14 cellular contexts compared by ENCODE assay signal in genomic region chr10:101006593-101007098, GRCh38. TPM values are rescaled to one million over a fixed set of nuclear protein-coding genes. Genes with fewer than 3 reads are reported as not detected.
DNase-seq lines count a peak whose midpoint lies in the region; ATAC-seq, FAIRE-seq and TF ChIP-seq lines count a peak whose summit lies in the region.
"Had no signal": no experiment of that assay in that cellular context is flagged by ENCODE, and none has a peak within 500 bp of the region (broad histone marks: within the 10 kb centered on the region; RNA-seq: fewer than 3 reads in every experiment).

No MANE protein-coding gene starts in this region.

- no peak for TF ChIP-seq POLR2A in HepG2 (IDR thresholded peaks at IDR 0.05; ENCODE audit: insufficient read depth in 1 of 2, low read depth in 2 of 2, low read length in 2 of 2)
- TF ChIP-seq POLR2A in right lobe of liver (IDR thresholded peaks at IDR 0.05): no peak

- POLR2A ChIA-PET in HepG2 (lab: Yijun Ruan, JAX): interaction anchor here (0.9 to 7.1 kb wide), 3 partner anchors 7 to 37 kb away, joined by 3 to 124 read pairs (median 3); partner anchors contain the start of genes LZTS2, MRPL43 and TWNK
- POLR2A ChIA-PET in CD8-positive, alpha-beta T cell (lab: Charles Lee): interaction anchor here (2.0 kb wide), 1 partner anchor 9 kb away, joined by 9 read pairs; no protein-coding TSS in a partner anchor

- peaks cover 17 to 43% of the 10 kb centered on the region in 2 experiments; a peak in 4 of 5 replicates for H3K36me3 ChIP-seq in HepG2 (replicated peaks in 1 of 2; ENCODE audit: control insufficient read depth in 1 of 2, insufficient read depth in 2 of 2, low read length in 2 of 2)
- no peaks in the 10 kb centered on the region for H3K36me3 ChIP-seq in right lobe of liver
- peaks cover 43% of the 10 kb centered on the region for H3K36me3 ChIP-seq in osteoblast (ENCODE audit: insufficient read depth, low read length)
- H3K36me3 ChIP-seq in CD8-positive, alpha-beta T cell (ENCODE audit: insufficient read depth, low read length): no peaks in the 10 kb centered on the region

- FAIRE-seq in HepG2 (lab: Jason Lieb, UNC): no peak
- no peak for FAIRE-seq in RCC 7860 (lab: Jason Lieb, UNC)
- FAIRE-seq: HTR-8/SVneo had no signal

- no peak overlapping the region for H3K4me3 Mint-ChIP-seq in CD8-positive, alpha-beta T cell

- H2AFZ ChIP-seq in HepG2 (ENCODE audit: low read length) (no peak overlapping the region), osteoblast (ENCODE audit: low read length) (no peak overlapping the region)
- H2AFZ ChIP-seq: GM23248, parathyroid adenoma had no signal

- H3K27me3 ChIP-seq in HepG2 (ENCODE audit: control insufficient read depth in 1 of 2, insufficient read depth in 2 of 2, low read length in 2 of 2): no peaks in the 10 kb centered on the region
- H3K27me3 ChIP-seq in right lobe of liver: no peaks in the 10 kb centered on the region
- H3K27me3 ChIP-seq in osteoblast (ENCODE audit: insufficient read depth, low read length): no peaks in the 10 kb centered on the region
- no peaks in the 10 kb centered on the region for H3K27me3 ChIP-seq in CD8-positive, alpha-beta T cell (ENCODE audit: insufficient read depth, low read length)

- TF ChIP-seq EP300 in HepG2 (IDR thresholded peaks at IDR 0.05; ENCODE audit: low read depth in 2 of 2, low read length in 2 of 2): no peak
- no peak for TF ChIP-seq EP300 in HepG2 (CRISPR knock-in tag; IDR thresholded peaks at IDR 0.05; ENCODE audit: borderline replicate concordance)

- intact Hi-C loops in HepG2 (cut with micrococcal nuclease; ENCODE audit: unreplicated experiment) (no loop called here), right lobe of liver (cut with DNase I) (loop anchor here in 1 of 2 donors (10.0 kb wide), 1 partner anchor 342 kb away; no protein-coding TSS in a partner anchor)
- intact Hi-C loops in CD8-positive, alpha-beta T cell (cut with DNase I, micrococcal nuclease): no loop called here

- DNase-seq in HepG2 (ENCODE audit: low spot score) (no peak), right lobe of liver (no peak), cerebellar cortex (ENCODE audit: low spot score) (peak; percentile 71), osteoblast (ENCODE audit: insufficient read length, low spot score, missing footprints) (peak; percentile 71), inferior parietal cortex (ENCODE audit: extremely low spot score) (no peak), RCC 7860 (ENCODE audit: low spot score) (no peak)
- no peak for DNase-seq in CD8-positive, alpha-beta T cell
- DNase-seq in stimulated activated CD4-positive, alpha-beta T cell treated with anti-CD3 and anti-CD28 coated beads, Interleukin-4, amount 100 ng/mL, for 24 hours: no peak
- DNase-seq: activated naive CD4-positive, alpha-beta T cell; effector CD4-positive, alpha-beta T cell; GM23248; RPMI8226 had no signal

- peaks cover 53% of the 10 kb centered on the region for H3K4me1 ChIP-seq in HepG2 (ENCODE audit: insufficient read depth, low read length)
- no peaks in the 10 kb centered on the region for H3K4me1 ChIP-seq in right lobe of liver
- peaks cover 18% of the 10 kb centered on the region for H3K4me1 ChIP-seq in osteoblast (ENCODE audit: insufficient read depth, low read length)
- H3K4me1 ChIP-seq in CD8-positive, alpha-beta T cell (ENCODE audit: insufficient read depth, low read length): no peaks in the 10 kb centered on the region

- in situ Hi-C loops in HepG2 (cut with HindIII; ENCODE audit: extremely low pct_ligation_motif_present, low pct_unique_long_range_greater_than_20kb): no loop called here

- H4K20me1 ChIP-seq in HepG2 (ENCODE audit: insufficient read depth, low read length): no peaks in the 10 kb centered on the region; the same call in 1 of the 2 replicates
- H4K20me1 ChIP-seq in osteoblast (ENCODE audit: insufficient read depth, low read length): peaks cover 42% of the 10 kb centered on the region

- no peak overlapping the region for H3K9ac ChIP-seq in HepG2 (ENCODE audit: insufficient read depth, low read depth, low read length)
- H3K9ac ChIP-seq: parathyroid adenoma had no signal

- H3K4me2 ChIP-seq in HepG2 (ENCODE audit: low read depth, low read length) (no peak overlapping the region), osteoblast (ENCODE audit: insufficient read depth, low read length) (no peak overlapping the region)

- no peaks in the 10 kb centered on the region for H3K9me3 Mint-ChIP-seq in CD8-positive, alpha-beta T cell

- H3K36me3 Mint-ChIP-seq in CD8-positive, alpha-beta T cell: peaks cover 16% of the 10 kb centered on the region

- H3K27ac Mint-ChIP-seq in CD8-positive, alpha-beta T cell: no peak overlapping the region

- TF ChIP-seq RAD21 in HepG2 (CRISPR knock-in tag; IDR thresholded peaks at IDR 0.05): no peak

- H3K9me3 ChIP-seq in HepG2 (ENCODE audit: low read length): no peaks in the 10 kb centered on the region
- H3K9me3 ChIP-seq in right lobe of liver: no peaks in the 10 kb centered on the region
- no peaks in the 10 kb centered on the region for H3K9me3 ChIP-seq in osteoblast (ENCODE audit: low read depth, low read length)
- no peaks in the 10 kb centered on the region for H3K9me3 ChIP-seq in CD8-positive, alpha-beta T cell (ENCODE audit: low read length)

- ATAC-seq in HepG2: no peak
- ATAC-seq in right lobe of liver: no peak
- ATAC-seq in CD8-positive, alpha-beta T cell: no peak

- H3K4me3 ChIP-seq in HepG2 (replicated peaks in 1 of 3; ENCODE audit: insufficient read depth in 1 of 3, low read depth in 2 of 3, low read length in 3 of 3) (no peak overlapping the region), right lobe of liver (no peak overlapping the region), osteoblast (ENCODE audit: insufficient read depth, low read length) (no peak overlapping the region)
- no peak overlapping the region for H3K4me3 ChIP-seq in CD8-positive, alpha-beta T cell (ENCODE audit: low read depth, low read length)
- H3K4me3 ChIP-seq: GM23248 had no signal

- no peak for TF ChIP-seq CTCF in HepG2 (CRISPR knock-in tag; IDR thresholded peaks at IDR 0.05)
- TF ChIP-seq CTCF in right lobe of liver (IDR thresholded peaks at IDR 0.05): no peak
- no peak for TF ChIP-seq CTCF in osteoblast (IDR thresholded peaks at IDR 0.05; ENCODE audit: extremely low read depth, low read depth, low read length)
- TF ChIP-seq CTCF in CD8-positive, alpha-beta T cell (IDR thresholded peaks at IDR 0.05): no peak

- CTCF ChIA-PET in HepG2 (lab: Yijun Ruan, JAX; ENCODE audit: low intra/inter-chr PET ratio, low total read pairs): no interaction called here
- CTCF ChIA-PET in CD8-positive, alpha-beta T cell (lab: Charles Lee): interaction anchor here (1.0 to 20.9 kb wide), 3 partner anchors 9 to 54 kb away, joined by 3 to 222 read pairs (median 24); no protein-coding TSS in a partner anchor

- no peaks in the 10 kb centered on the region for H3K27me3 Mint-ChIP-seq in CD8-positive, alpha-beta T cell (ENCODE audit: low read depth)

- no peaks in the 10 kb centered on the region for H3K4me1 Mint-ChIP-seq in CD8-positive, alpha-beta T cell (ENCODE audit: low read depth)

- H3K79me2 ChIP-seq in HepG2 (ENCODE audit: insufficient read depth, low read length): peaks cover 8% of the 10 kb centered on the region
- H3K79me2 ChIP-seq in osteoblast (ENCODE audit: insufficient read depth, low read length): peaks cover 43% of the 10 kb centered on the region

- peak overlapping the region; percentile 36 for H3K27ac ChIP-seq in HepG2 (ENCODE audit: extremely low read length, insufficient read depth, low read length)
- H3K27ac ChIP-seq in right lobe of liver: no peak overlapping the region
- no peak overlapping the region for H3K27ac ChIP-seq in osteoblast (ENCODE audit: low read depth, low read length)
- no peak overlapping the region for H3K27ac ChIP-seq in CD8-positive, alpha-beta T cell (ENCODE audit: low read depth, low read length)
- H3K27ac ChIP-seq: GM23248, parathyroid adenoma had no signal

- WGBS in HepG2 (ENCODE audit: low lambda C conversion rate): 94% methylated on average over 23 of the region's 33 CpGs
- WGBS in right lobe of liver (ENCODE audit: insufficient coverage, low coverage, low lambda C conversion rate, missing lambda C conversion rate): 80% methylated on average over 18 of the region's 33 CpGs

- TSS peak; percentile 29 for BruUV-seq in HepG2 (replicated peaks; lab: Mats Ljungman, UMichigan)

RNA-seq across cellular contexts. Expression of gene LZTS2, which starts 7.0 kb away (rescaled TPM):
- total RNA-seq in HepG2 (2016; rRNA removed; fragmentation: Illumina TruSeq; extraction: Trizol): 60.7 and 65.6 TPM in 2 replicates
- 18.8 and 19.1 TPM in 2 replicates for total RNA-seq in HepG2 (2016; cell fraction: cytosol; rRNA removed; fragmentation: Illumina TruSeq; extraction: Trizol; ENCODE audit: low read depth)
- 46.9 and 70.8 TPM in 2 replicates for total RNA-seq in HepG2 (2016; cell fraction: insoluble cytoplasmic fraction; rRNA removed; fragmentation: Illumina TruSeq; extraction: Trizol)
- total RNA-seq in HepG2 (2016; cell fraction: membrane; rRNA removed; fragmentation: Illumina TruSeq; extraction: Trizol): 50.4 and 56.7 TPM in 2 replicates
- total RNA-seq in HepG2 (2016; cell fraction: nucleus; rRNA removed; fragmentation: Illumina TruSeq; extraction: Trizol): 40.4 and 47.3 TPM in 2 replicates
- 43.6 and 59.7 TPM in 2 replicates for polyA plus RNA-seq in HepG2 (2011; rRNA removed)
- polyA plus RNA-seq in HepG2 (2011; cell fraction: cytosol; rRNA removed): 25.3 and 50.1 TPM in 2 replicates
- polyA plus RNA-seq in HepG2 (2011; cell fraction: nucleus; rRNA removed): 161 and 196 TPM in 2 replicates
- 24.4 and 29.3 TPM in 2 replicates for polyA plus RNA-seq in HepG2 (2012)
- polyA plus RNA-seq in HepG2 (2016; cell fraction: cytosol; fragmentation: Illumina TruSeq; extraction: Trizol; ENCODE audit: low read depth): 14.3 and 15.4 TPM in 2 replicates
- polyA plus RNA-seq in HepG2 (2016; cell fraction: insoluble cytoplasmic fraction; fragmentation: Illumina TruSeq; extraction: Trizol; ENCODE audit: low read depth): 44.9 and 56.6 TPM in 2 replicates
- 34.1 and 38.8 TPM in 2 replicates for polyA plus RNA-seq in HepG2 (2016; cell fraction: membrane; fragmentation: Illumina TruSeq; extraction: Trizol; ENCODE audit: low read depth)
- 112 and 124 TPM in 2 replicates for polyA plus RNA-seq in HepG2 (2016; cell fraction: nucleus; fragmentation: Illumina TruSeq; extraction: Trizol; ENCODE audit: insufficient read depth, low read depth)
- 19.0 and 76.7 TPM in 2 replicates for polyA minus RNA-seq in HepG2 (2011; rRNA and poly(A)+ RNA removed; ENCODE audit: low replicate concordance)
- 27.9 and 32.8 TPM in 2 replicates for polyA minus RNA-seq in HepG2 (2011; cell fraction: cytosol; rRNA and poly(A)+ RNA removed)
- 19.3 and 19.8 TPM in 2 replicates for polyA minus RNA-seq in HepG2 (2011; cell fraction: nucleus; rRNA and poly(A)+ RNA removed)
- 10 to 100 TPM in 3 of 6 experiments, 1 to 10 TPM in 3; 5.6 to 17.5 (median 11.0) TPM for total RNA-seq in right lobe of liver
- 117 and 127 TPM in 2 replicates for total RNA-seq in osteoblast
- total RNA-seq in CD8-positive, alpha-beta T cell: 10 to 100 TPM in 1 of 2 experiments, 1 to 10 TPM in 1; 9.2 to 10.5 TPM

RNA-seq across cellular contexts. Expression of gene TWNK, which starts 19.3 kb away (rescaled TPM):
- total RNA-seq in HepG2 (2016; rRNA removed; fragmentation: Illumina TruSeq; extraction: Trizol) (16.5 and 21.9 TPM in 2 replicates), right lobe of liver (1 to 10 TPM; 2.9 to 8.4 (median 4.6) TPM), osteoblast (3.2 and 3.3 TPM in 2 replicates)
- 3.7 and 4.5 TPM in 2 replicates for total RNA-seq in HepG2 (2016; cell fraction: cytosol; rRNA removed; fragmentation: Illumina TruSeq; extraction: Trizol; ENCODE audit: low read depth)
- total RNA-seq in HepG2 (2016; cell fraction: insoluble cytoplasmic fraction; rRNA removed; fragmentation: Illumina TruSeq; extraction: Trizol): 18.6 and 19.4 TPM in 2 replicates
- total RNA-seq in HepG2 (2016; cell fraction: membrane; rRNA removed; fragmentation: Illumina TruSeq; extraction: Trizol): 11.4 and 11.5 TPM in 2 replicates
- 13.4 and 14.8 TPM in 2 replicates for total RNA-seq in HepG2 (2016; cell fraction: nucleus; rRNA removed; fragmentation: Illumina TruSeq; extraction: Trizol)
- 10.7 and 14.1 TPM in 2 replicates for polyA plus RNA-seq in HepG2 (2011; rRNA removed)
- 10.2 and 12.5 TPM in 2 replicates for polyA plus RNA-seq in HepG2 (2011; cell fraction: cytosol; rRNA removed)
- 17.6 and 19.3 TPM in 2 replicates for polyA plus RNA-seq in HepG2 (2011; cell fraction: nucleus; rRNA removed)
- polyA plus RNA-seq in HepG2 (2012): 16.5 and 20.2 TPM in 2 replicates
- polyA plus RNA-seq in HepG2 (2016; cell fraction: cytosol; fragmentation: Illumina TruSeq; extraction: Trizol; ENCODE audit: low read depth): 2.6 and 3.0 TPM in 2 replicates
- 22.1 and 23.7 TPM in 2 replicates for polyA plus RNA-seq in HepG2 (2016; cell fraction: insoluble cytoplasmic fraction; fragmentation: Illumina TruSeq; extraction: Trizol; ENCODE audit: low read depth)
- 8.2 and 8.4 TPM in 2 replicates for polyA plus RNA-seq in HepG2 (2016; cell fraction: membrane; fragmentation: Illumina TruSeq; extraction: Trizol; ENCODE audit: low read depth)
- polyA plus RNA-seq in HepG2 (2016; cell fraction: nucleus; fragmentation: Illumina TruSeq; extraction: Trizol; ENCODE audit: insufficient read depth, low read depth): 39.8 and 46.5 TPM in 2 replicates
- polyA minus RNA-seq in HepG2 (2011; rRNA and poly(A)+ RNA removed; ENCODE audit: low replicate concordance): 12.7 and 32.5 TPM in 2 replicates
- 4.7 and 5.5 TPM in 2 replicates for polyA minus RNA-seq in HepG2 (2011; cell fraction: cytosol; rRNA and poly(A)+ RNA removed)
- 14.2 and 14.9 TPM in 2 replicates for polyA minus RNA-seq in HepG2 (2011; cell fraction: nucleus; rRNA and poly(A)+ RNA removed)
- 1 to 10 TPM; 4.6 to 4.7 TPM for total RNA-seq in CD8-positive, alpha-beta T cell

RNA-seq across cellular contexts. Expression of gene MRPL43, which starts 19.3 kb away (rescaled TPM):
- total RNA-seq in HepG2 (2016; rRNA removed; fragmentation: Illumina TruSeq; extraction: Trizol) (68.8 and 71.0 TPM in 2 replicates), right lobe of liver (10 to 100 TPM; 37.0 to 73.5 (median 45.0) TPM), osteoblast (48.5 and 55.7 TPM in 2 replicates)
- total RNA-seq in HepG2 (2016; cell fraction: cytosol; rRNA removed; fragmentation: Illumina TruSeq; extraction: Trizol; ENCODE audit: low read depth): 32.4 and 32.8 TPM in 2 replicates
- 65.7 and 69.8 TPM in 2 replicates for total RNA-seq in HepG2 (2016; cell fraction: insoluble cytoplasmic fraction; rRNA removed; fragmentation: Illumina TruSeq; extraction: Trizol)
- 46.1 and 51.6 TPM in 2 replicates for total RNA-seq in HepG2 (2016; cell fraction: membrane; rRNA removed; fragmentation: Illumina TruSeq; extraction: Trizol)
- 31.2 and 37.2 TPM in 2 replicates for total RNA-seq in HepG2 (2016; cell fraction: nucleus; rRNA removed; fragmentation: Illumina TruSeq; extraction: Trizol)
- polyA plus RNA-seq in HepG2 (2011; rRNA removed): 73.7 and 79.1 TPM in 2 replicates
- 71.0 and 107 TPM in 2 replicates for polyA plus RNA-seq in HepG2 (2011; cell fraction: cytosol; rRNA removed)
- 91.9 and 106 TPM in 2 replicates for polyA plus RNA-seq in HepG2 (2011; cell fraction: nucleus; rRNA removed)
- polyA plus RNA-seq in HepG2 (2012): 53.0 and 55.5 TPM in 2 replicates
- 35.2 and 41.6 TPM in 2 replicates for polyA plus RNA-seq in HepG2 (2016; cell fraction: cytosol; fragmentation: Illumina TruSeq; extraction: Trizol; ENCODE audit: low read depth)
- polyA plus RNA-seq in HepG2 (2016; cell fraction: insoluble cytoplasmic fraction; fragmentation: Illumina TruSeq; extraction: Trizol; ENCODE audit: low read depth): 87.4 and 92.0 TPM in 2 replicates
- polyA plus RNA-seq in HepG2 (2016; cell fraction: membrane; fragmentation: Illumina TruSeq; extraction: Trizol; ENCODE audit: low read depth): 50.3 and 58.0 TPM in 2 replicates
- polyA plus RNA-seq in HepG2 (2016; cell fraction: nucleus; fragmentation: Illumina TruSeq; extraction: Trizol; ENCODE audit: insufficient read depth, low read depth): 72.1 and 80.1 TPM in 2 replicates
- 42.1 and 55.4 TPM in 2 replicates for polyA minus RNA-seq in HepG2 (2011; rRNA and poly(A)+ RNA removed; ENCODE audit: low replicate concordance)
- 21.1 and 28.5 TPM in 2 replicates for polyA minus RNA-seq in HepG2 (2011; cell fraction: cytosol; rRNA and poly(A)+ RNA removed)
- 14.3 and 15.8 TPM in 2 replicates for polyA minus RNA-seq in HepG2 (2011; cell fraction: nucleus; rRNA and poly(A)+ RNA removed)
- total RNA-seq in CD8-positive, alpha-beta T cell: 10 to 100 TPM; 28.3 to 28.4 TPM

RNA-seq across cellular contexts. Expression of gene PDZD7, which starts 24.3 kb away (rescaled TPM):
- total RNA-seq in HepG2 (2016; rRNA removed; fragmentation: Illumina TruSeq; extraction: Trizol) (0.60 and 0.73 TPM in 2 replicates), right lobe of liver (under 1 TPM in 5 of 6 experiments, not detected in 1; 0.15 to 0.50 (median 0.20) TPM), osteoblast (0.72 and 1.2 TPM in 2 replicates)
- total RNA-seq in HepG2 (2016; cell fraction: cytosol; rRNA removed; fragmentation: Illumina TruSeq; extraction: Trizol; ENCODE audit: low read depth): 0.51 and 0.62 TPM in 2 replicates
- total RNA-seq in HepG2 (2016; cell fraction: insoluble cytoplasmic fraction; rRNA removed; fragmentation: Illumina TruSeq; extraction: Trizol): 0.42 and 1.1 TPM in 2 replicates
- total RNA-seq in HepG2 (2016; cell fraction: membrane; rRNA removed; fragmentation: Illumina TruSeq; extraction: Trizol): 0.40 and 0.65 TPM in 2 replicates
- 1.1 and 1.3 TPM in 2 replicates for total RNA-seq in HepG2 (2016; cell fraction: nucleus; rRNA removed; fragmentation: Illumina TruSeq; extraction: Trizol)
- 0.58 and 0.78 TPM in 2 replicates for polyA plus RNA-seq in HepG2 (2011; rRNA removed)
- 0.42 TPM in 2 replicates for polyA plus RNA-seq in HepG2 (2011; cell fraction: cytosol; rRNA removed)
- polyA plus RNA-seq in HepG2 (2011; cell fraction: nucleus; rRNA removed): 3.9 and 4.2 TPM in 2 replicates
- 1.4 and 1.9 TPM in 2 replicates for polyA plus RNA-seq in HepG2 (2012)
- 0.14 and 0.16 TPM in 2 replicates for polyA plus RNA-seq in HepG2 (2016; cell fraction: cytosol; fragmentation: Illumina TruSeq; extraction: Trizol; ENCODE audit: low read depth)
- polyA plus RNA-seq in HepG2 (2016; cell fraction: insoluble cytoplasmic fraction; fragmentation: Illumina TruSeq; extraction: Trizol; ENCODE audit: low read depth): 0.49 and 0.68 TPM in 2 replicates
- polyA plus RNA-seq in HepG2 (2016; cell fraction: membrane; fragmentation: Illumina TruSeq; extraction: Trizol; ENCODE audit: low read depth): 0.29 and 0.30 TPM in 2 replicates
- 1.2 and 1.4 TPM in 2 replicates for polyA plus RNA-seq in HepG2 (2016; cell fraction: nucleus; fragmentation: Illumina TruSeq; extraction: Trizol; ENCODE audit: insufficient read depth, low read depth)
- 1.4 and 3.3 TPM in 2 replicates for polyA minus RNA-seq in HepG2 (2011; rRNA and poly(A)+ RNA removed; ENCODE audit: low replicate concordance)
- 0.49 TPM in 1 of 2 replicates, not detected in the other for polyA minus RNA-seq in HepG2 (2011; cell fraction: cytosol; rRNA and poly(A)+ RNA removed)
- polyA minus RNA-seq in HepG2 (2011; cell fraction: nucleus; rRNA and poly(A)+ RNA removed): 1.2 and 1.3 TPM in 2 replicates
- 1 to 10 TPM in 1 of 2 experiments, under 1 TPM in 1; 0.95 to 1.7 TPM for total RNA-seq in CD8-positive, alpha-beta T cell

RNA-seq across cellular contexts. Expression of gene SFXN3, which starts 24.4 kb away (rescaled TPM):
- total RNA-seq in HepG2 (2016; rRNA removed; fragmentation: Illumina TruSeq; extraction: Trizol) (11.9 and 16.8 TPM in 2 replicates), right lobe of liver (10 to 100 TPM in 2 of 6 experiments, 1 to 10 TPM in 4; 4.0 to 17.0 (median 7.6) TPM), osteoblast (103 and 106 TPM in 2 replicates)
- 2.4 and 4.1 TPM in 2 replicates for total RNA-seq in HepG2 (2016; cell fraction: cytosol; rRNA removed; fragmentation: Illumina TruSeq; extraction: Trizol; ENCODE audit: low read depth)
- 10.6 and 15.0 TPM in 2 replicates for total RNA-seq in HepG2 (2016; cell fraction: insoluble cytoplasmic fraction; rRNA removed; fragmentation: Illumina TruSeq; extraction: Trizol)
- 9.3 and 10.0 TPM in 2 replicates for total RNA-seq in HepG2 (2016; cell fraction: membrane; rRNA removed; fragmentation: Illumina TruSeq; extraction: Trizol)
- 18.9 and 21.6 TPM in 2 replicates for total RNA-seq in HepG2 (2016; cell fraction: nucleus; rRNA removed; fragmentation: Illumina TruSeq; extraction: Trizol)
- 71.5 and 86.1 TPM in 2 replicates for polyA plus RNA-seq in HepG2 (2011; rRNA removed)
- polyA plus RNA-seq in HepG2 (2011; cell fraction: cytosol; rRNA removed): 38.5 and 39.6 TPM in 2 replicates
- 337 and 354 TPM in 2 replicates for polyA plus RNA-seq in HepG2 (2011; cell fraction: nucleus; rRNA removed)
- 24.0 and 38.4 TPM in 2 replicates for polyA plus RNA-seq in HepG2 (2012)
- 3.0 and 4.5 TPM in 2 replicates for polyA plus RNA-seq in HepG2 (2016; cell fraction: cytosol; fragmentation: Illumina TruSeq; extraction: Trizol; ENCODE audit: low read depth)
- polyA plus RNA-seq in HepG2 (2016; cell fraction: insoluble cytoplasmic fraction; fragmentation: Illumina TruSeq; extraction: Trizol; ENCODE audit: low read depth): 14.7 and 15.8 TPM in 2 replicates
- 9.2 and 10.1 TPM in 2 replicates for polyA plus RNA-seq in HepG2 (2016; cell fraction: membrane; fragmentation: Illumina TruSeq; extraction: Trizol; ENCODE audit: low read depth)
- polyA plus RNA-seq in HepG2 (2016; cell fraction: nucleus; fragmentation: Illumina TruSeq; extraction: Trizol; ENCODE audit: insufficient read depth, low read depth): 49.5 and 57.7 TPM in 2 replicates
- polyA minus RNA-seq in HepG2 (2011; rRNA and poly(A)+ RNA removed; ENCODE audit: low replicate concordance): 78.6 and 219 TPM in 2 replicates
- polyA minus RNA-seq in HepG2 (2011; cell fraction: cytosol; rRNA and poly(A)+ RNA removed): 20.9 and 30.7 TPM in 2 replicates
- 46.2 and 58.2 TPM in 2 replicates for polyA minus RNA-seq in HepG2 (2011; cell fraction: nucleus; rRNA and poly(A)+ RNA removed)
- total RNA-seq in CD8-positive, alpha-beta T cell: 10 to 100 TPM; 38.1 to 39.3 TPM

Comparison
In these comparisons a context has a peak if more than half of its experiments do, and no peak if none do; other contexts are left out.
1. DNase-seq: peak in cerebellar cortex (single experiment) and osteoblast (single experiment); none in HepG2 (single experiment), right lobe of liver (0 of 3), inferior parietal cortex (single experiment), CD8-positive, alpha-beta T cell (0 of 7), RCC 7860 (single experiment) and stimulated activated CD4-positive, alpha-beta T cell treated with anti-CD3 and anti-CD28 coated beads, Interleukin-4, amount 100 ng/mL, for 24 hours (single experiment).